10 cellular contexts compared by ENCODE assay signal in genomic region chr1:234927312-234927967, GRCh38.
DNase-seq lines count a peak whose midpoint lies in the region; ATAC-seq and TF ChIP-seq lines count a peak whose summit lies in the region.
"Had no signal": no experiment of that assay in that cellular context is flagged by ENCODE, and none has a peak within 500 bp of the region (broad histone marks: within the 10 kb centered on the region; RNA-seq: fewer than 3 reads in every experiment).

No MANE protein-coding gene starts in this region.

- in situ Hi-C loops in GM13976 (cut with MboI; ENCODE audit: low sequenced_read_pairs, unreplicated experiment): no loop called here

- DNase-seq in GM13976 (ENCODE audit: low spot score) (peak; percentile 48), nephron progenitor cell (no peak), erythroblast (lab: John Stamatoyannopoulos, UW) (no peak), NCI-H1436 (lab: John Stamatoyannopoulos, UW) (no peak)
- DNase-seq in activated naive CD4-positive, alpha-beta T cell treated with anti-CD3 and anti-CD28 coated beads, Interleukin-2, amount 50 U/mL, for 72 hours (ENCODE audit: low spot score in 2 of 2): no peak
- DNase-seq: NCI-H1417 treated with DMSO at 0.1 percent for 48 hours had no signal

- peaks cover 60% of the 10 kb centered on the region for H3K4me1 Mint-ChIP-seq in nephron progenitor cell

- peaks cover 0 to 30% of the 10 kb centered on the region in 2 donors for H3K36me3 Mint-ChIP-seq in activated naive CD4-positive, alpha-beta T cell treated with anti-CD3 and anti-CD28 coated beads, Interleukin-2, amount 50 U/mL, for 72 hours
- no peaks in the 10 kb centered on the region for H3K36me3 Mint-ChIP-seq in nephron progenitor cell (ENCODE audit: low read depth)

- H3K27me3 Mint-ChIP-seq in nephron progenitor cell (ENCODE audit: low read depth, poor library complexity): peaks cover 3% of the 10 kb centered on the region

- H3K9me3 Mint-ChIP-seq in activated naive CD4-positive, alpha-beta T cell treated with anti-CD3 and anti-CD28 coated beads, Interleukin-2, amount 50 U/mL, for 72 hours: peaks cover 0 to 13% of the 10 kb centered on the region in 2 donors
- peaks cover 4% of the 10 kb centered on the region for H3K9me3 Mint-ChIP-seq in nephron progenitor cell

- no peak for TF ChIP-seq POLR2A in erythroblast (IDR thresholded peaks at IDR 0.05; ENCODE audit: low read length)

- H3K27ac Mint-ChIP-seq in activated naive CD4-positive, alpha-beta T cell treated with anti-CD3 and anti-CD28 coated beads, Interleukin-2, amount 50 U/mL, for 72 hours: peak overlapping the region; percentile 77 to 96
- H3K27ac Mint-ChIP-seq in nephron progenitor cell: peak overlapping the region; percentile 67

- TF ChIP-seq CTCF in GM13976 (IDR thresholded peaks at IDR 0.05; ENCODE audit: borderline replicate concordance, control extremely low read depth, extremely low read depth, insufficient read depth, missing control alignments): no peak
- no peak for TF ChIP-seq CTCF in nephron progenitor cell (IDR thresholded peaks at IDR 0.05)

- H3K4me3 Mint-ChIP-seq in nephron progenitor cell: no peak overlapping the region

- ATAC-seq in HG02678 (IDR thresholded peaks at IDR 0.05; ENCODE audit: unreplicated experiment): peak; percentile 1
- peak in 1 of 2 donors; percentile 5 for ATAC-seq in activated naive CD4-positive, alpha-beta T cell treated with anti-CD3 and anti-CD28 coated beads, Interleukin-2, amount 50 U/mL, for 72 hours
- no peak for ATAC-seq in GM19467 (IDR thresholded peaks at IDR 0.05; ENCODE audit: unreplicated experiment)
- no peak for ATAC-seq in HG03139 (IDR thresholded peaks at IDR 0.05; ENCODE audit: unreplicated experiment)
- ATAC-seq: SK-N-SH treated with all-trans-retinoic acid at 6 μM for 48 hours had no signal
